Comparison of ENCODE assay signal across 9 cellular contexts in the genomic region with DNA sequence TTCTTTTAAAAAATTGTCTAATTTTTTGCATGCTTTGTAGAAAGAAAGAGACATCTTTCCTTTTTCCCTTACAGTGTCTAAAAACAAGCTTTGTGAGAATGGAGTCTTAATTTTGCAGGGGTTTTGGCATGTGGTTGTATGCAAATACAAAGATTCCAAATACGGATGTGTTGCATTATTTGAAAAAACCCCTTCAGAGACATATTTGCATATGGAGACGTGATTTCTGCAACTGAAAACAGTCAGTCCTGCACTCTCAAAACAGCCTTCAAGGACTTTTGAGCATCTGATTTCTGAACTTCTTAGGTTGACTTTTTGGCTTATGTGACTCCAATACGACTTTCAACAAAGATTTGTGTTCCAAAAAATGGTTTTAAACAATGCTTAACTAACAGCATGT. TPM values are rescaled to one million over a fixed set of nuclear protein-coding genes. Genes with fewer than 3 reads are reported as not detected.
A peak's percentile ranks its signal among the peaks of the same experiment; 100 is the strongest.
DNase-seq lines count a peak whose midpoint lies in the region; ATAC-seq and TF ChIP-seq lines count a peak whose summit lies in the region.
"Had no signal": no experiment of that assay in that cellular context is flagged by ENCODE, and none has a peak within 500 bp of the region (broad histone marks: within the 10 kb centered on the region; RNA-seq: fewer than 3 reads in every experiment).

No MANE protein-coding gene starts in this region.

- H3K36me3 Mint-ChIP-seq in activated CD4-positive, alpha-beta memory T cell treated with anti-CD3 and anti-CD28 coated beads, Interleukin-2, amount 10 ng/mL, durations not matched to agents 7 days and 5 days (ENCODE audit: low read depth), result peaks cover 3% of the 10 kb centered on the region
- H3K36me3 Mint-ChIP-seq in activated CD4-positive, alpha-beta memory T cell treated with anti-CD3 and anti-CD28 coated beads for 36 hours, result peaks cover 6% of the 10 kb centered on the region
- peaks cover 4 to 9% of the 10 kb centered on the region in 2 donors for H3K36me3 Mint-ChIP-seq in stimulated activated naive B cell treated with anti-CD40 and anti-IgM and Interleukin-4, amounts not matched to agents 10 μg/mL and 1 μg/mL and 100 μg/mL, for 72 hours

- H3K4me2 ChIP-seq in MM.1S (ENCODE audit: low read depth, low read length), result peak overlapping the region; percentile 30; the same call in 1 of the 2 replicates

- no peak overlapping the region for H3K4me3 Mint-ChIP-seq in activated CD4-positive, alpha-beta memory T cell treated with anti-CD3 and anti-CD28 coated beads, Interleukin-2, amount 10 ng/mL, durations not matched to agents 7 days and 5 days
- no peak overlapping the region for H3K4me3 Mint-ChIP-seq in activated CD4-positive, alpha-beta memory T cell treated with anti-CD3 and anti-CD28 coated beads for 36 hours
- H3K4me3 Mint-ChIP-seq in stimulated activated naive B cell treated with anti-CD40 and anti-IgM and Interleukin-4, amounts not matched to agents 10 μg/mL and 1 μg/mL and 100 μg/mL, for 72 hours, result peak overlapping the region in 1 of 2 donors; percentile 10

- POLR2A ChIA-PET in activated CD4-positive, alpha-beta memory T cell treated with anti-CD3 and anti-CD28 coated beads, Interleukin-2, amount 10 ng/mL, durations not matched to agents 7 days and 5 days (lab: Charles Lee), result interaction anchor here (1.2 to 1.8 kb wide), 2 partner anchors 27 to 66 kb away, joined by 3 to 11 read pairs; a partner anchor contains a TSS
- POLR2A ChIA-PET in activated CD4-positive, alpha-beta memory T cell treated with anti-CD3 and anti-CD28 coated beads for 36 hours (lab: Charles Lee), result interaction anchor here (0.9 to 1.2 kb wide), 3 partner anchors 27 to 105 kb away, joined by 3 read pairs; a partner anchor contains a TSS

- peak overlapping the region; percentile 23; the same call in 1 of the 2 replicates for H3K27ac ChIP-seq in MM.1S (ENCODE audit: low read length)

- peaks cover 8% of the 10 kb centered on the region for H3K9me3 Mint-ChIP-seq in activated CD4-positive, alpha-beta memory T cell treated with anti-CD3 and anti-CD28 coated beads, Interleukin-2, amount 10 ng/mL, durations not matched to agents 7 days and 5 days
- H3K9me3 Mint-ChIP-seq in activated CD4-positive, alpha-beta memory T cell treated with anti-CD3 and anti-CD28 coated beads for 36 hours, result peaks cover 7% of the 10 kb centered on the region
- H3K9me3 Mint-ChIP-seq in stimulated activated naive B cell treated with anti-CD40 and anti-IgM and Interleukin-4, amounts not matched to agents 10 μg/mL and 1 μg/mL and 100 μg/mL, for 72 hours, result peaks cover 0 to 3% of the 10 kb centered on the region in 2 donors

- intact Hi-C loops in activated CD4-positive, alpha-beta memory T cell treated with anti-CD3 and anti-CD28 coated beads for 36 hours (cut with micrococcal nuclease), result loop anchor here (2.0 kb wide), 2 partner anchors 28 to 66 kb away; a partner anchor contains a TSS

- H3K9ac ChIP-seq in MM.1S (ENCODE audit: low read length), result no peak overlapping the region

- no peaks in the 10 kb centered on the region for H4K20me1 ChIP-seq in MM.1S (ENCODE audit: insufficient read depth, low read length)

- no peak overlapping the region for H3K4me3 ChIP-seq in MM.1S (ENCODE audit: low read length)

- no peaks in the 10 kb centered on the region for H3K27me3 ChIP-seq in MM.1S (replicated peaks; ENCODE audit: insufficient read depth, low read length)

- H3F3A ChIP-seq in MM.1S (ENCODE audit: insufficient read depth, low read length), result no peaks in the 10 kb centered on the region

- peak; percentile 94 for ATAC-seq in HG02610 (IDR thresholded peaks at IDR 0.05; ENCODE audit: unreplicated experiment)
- peak; percentile 97 to 99 for ATAC-seq in stimulated activated naive B cell treated with anti-CD40 and anti-IgM and Interleukin-4, amounts not matched to agents 10 μg/mL and 1 μg/mL and 100 μg/mL, for 72 hours (replicated peaks)

- no peaks in the 10 kb centered on the region for H3K36me3 ChIP-seq in MM.1S (replicated peaks; ENCODE audit: insufficient read depth, low read length)

- CTCF ChIA-PET in activated CD4-positive, alpha-beta memory T cell treated with anti-CD3 and anti-CD28 coated beads, Interleukin-2, amount 10 ng/mL, durations not matched to agents 7 days and 5 days (lab: Charles Lee), result interaction anchor here (1.3 kb wide), 1 partner anchor 38 kb away, joined by 5 read pairs; no protein-coding TSS in a partner anchor
- CTCF ChIA-PET in activated CD4-positive, alpha-beta memory T cell treated with anti-CD3 and anti-CD28 coated beads for 36 hours (lab: Charles Lee), result no interaction called here

- H2AFZ ChIP-seq in MM.1S (ENCODE audit: low read length), result no peak overlapping the region

- peaks cover 11% of the 10 kb centered on the region for H3K4me1 Mint-ChIP-seq in activated CD4-positive, alpha-beta memory T cell treated with anti-CD3 and anti-CD28 coated beads, Interleukin-2, amount 10 ng/mL, durations not matched to agents 7 days and 5 days
- peaks cover 12% of the 10 kb centered on the region for H3K4me1 Mint-ChIP-seq in activated CD4-positive, alpha-beta memory T cell treated with anti-CD3 and anti-CD28 coated beads for 36 hours (ENCODE audit: low read depth)
- H3K4me1 Mint-ChIP-seq in stimulated activated naive B cell treated with anti-CD40 and anti-IgM and Interleukin-4, amounts not matched to agents 10 μg/mL and 1 μg/mL and 100 μg/mL, for 72 hours, result peaks cover 16 to 30% of the 10 kb centered on the region in 2 donors

- H3K9me2 ChIP-seq in MM.1S (replicated peaks; ENCODE audit: insufficient read depth, low read length), result no peaks in the 10 kb centered on the region

- H3K9me3 ChIP-seq in MM.1S (replicated peaks; ENCODE audit: insufficient read depth, low read length), result no peaks in the 10 kb centered on the region

- DNase-seq in activated CD4-positive, alpha-beta memory T cell treated with anti-CD3 and anti-CD28 coated beads, Interleukin-2, amount 10 ng/mL, durations not matched to agents 7 days and 5 days, result no peak
- no peak for DNase-seq in activated CD4-positive, alpha-beta memory T cell treated with anti-CD3 and anti-CD28 coated beads for 36 hours
- DNase-seq in MM.1S (peak; percentile 89), NCI-H1092 (lab: John Stamatoyannopoulos, UW) (no peak), DMS114 treated with DMSO at 0.1 percent for 48 hours (lab: John Stamatoyannopoulos, UW; ENCODE audit: unreplicated experiment) (no peak), NCI-H187 (lab: John Stamatoyannopoulos, UW) (no peak)
- no peak for DNase-seq in stimulated activated naive B cell treated with anti-CD40 and anti-IgM and Interleukin-4, amounts not matched to agents 10 μg/mL and 1 μg/mL and 100 μg/mL, for 72 hours
- DNase-seq: foreskin melanocyte had no signal

- peak overlapping the region; percentile 33 for H3K27ac Mint-ChIP-seq in activated CD4-positive, alpha-beta memory T cell treated with anti-CD3 and anti-CD28 coated beads, Interleukin-2, amount 10 ng/mL, durations not matched to agents 7 days and 5 days
- no peak overlapping the region for H3K27ac Mint-ChIP-seq in activated CD4-positive, alpha-beta memory T cell treated with anti-CD3 and anti-CD28 coated beads for 36 hours
- H3K27ac Mint-ChIP-seq in stimulated activated naive B cell treated with anti-CD40 and anti-IgM and Interleukin-4, amounts not matched to agents 10 μg/mL and 1 μg/mL and 100 μg/mL, for 72 hours, result no peak overlapping the region

- H3K27me3 Mint-ChIP-seq in activated CD4-positive, alpha-beta memory T cell treated with anti-CD3 and anti-CD28 coated beads, Interleukin-2, amount 10 ng/mL, durations not matched to agents 7 days and 5 days, result peaks cover 13% of the 10 kb centered on the region
- peaks cover 21% of the 10 kb centered on the region for H3K27me3 Mint-ChIP-seq in activated CD4-positive, alpha-beta memory T cell treated with anti-CD3 and anti-CD28 coated beads for 36 hours
- H3K27me3 Mint-ChIP-seq in stimulated activated naive B cell treated with anti-CD40 and anti-IgM and Interleukin-4, amounts not matched to agents 10 μg/mL and 1 μg/mL and 100 μg/mL, for 72 hours, result no peaks in the 10 kb centered on the region

- H3K79me2 ChIP-seq in MM.1S (ENCODE audit: low read length), result no peaks in the 10 kb centered on the region

- TF ChIP-seq CTCF in MM.1S (IDR thresholded peaks at IDR 0.05; ENCODE audit: low read length), result no peak

- H3K4me1 ChIP-seq in MM.1S (ENCODE audit: low read length), result peaks cover 18% of the 10 kb centered on the region

RNA-seq across cellular contexts. Expression of a gene that starts 7.8 kb away (rescaled TPM):
- 1 to 10 TPM; 1.0 to 1.8 TPM for total RNA-seq in activated CD4-positive, alpha-beta memory T cell treated with anti-CD3 and anti-CD28 coated beads, Interleukin-2, amount 10 ng/mL, durations not matched to agents 7 days and 5 days
- under 1 TPM; 0.45 to 0.46 TPM for total RNA-seq in activated CD4-positive, alpha-beta memory T cell treated with anti-CD3 and anti-CD28 coated beads for 36 hours

RNA-seq across cellular contexts. Expression of a gene that starts 27.0 kb away (rescaled TPM):
- 10 to 100 TPM; 80.5 to 82.8 TPM for total RNA-seq in activated CD4-positive, alpha-beta memory T cell treated with anti-CD3 and anti-CD28 coated beads, Interleukin-2, amount 10 ng/mL, durations not matched to agents 7 days and 5 days
- 10 to 100 TPM; 63.7 to 66.7 TPM for total RNA-seq in activated CD4-positive, alpha-beta memory T cell treated with anti-CD3 and anti-CD28 coated beads for 36 hours
